Comparison of ENCODE assay signal across 1 cellular context in genomic region chr10:112507988-112508387, GRCh38.
TF ChIP-seq lines count a peak whose summit lies in the region.

No MANE protein-coding gene starts in this region.

TF ChIP-seq in HCT116, 20 proteins besides CTCF, POLR2A, EP300 and RAD21 (continued from another document):
- TF ChIP-seq TCF7L2 (IDR thresholded peaks at IDR 0.05; ENCODE audit: borderline replicate concordance, extremely low read depth, insufficient read depth, insufficient read length) (no peak), MAX (IDR thresholded peaks at IDR 0.05) (no peak), ZFX (IDR thresholded peaks at IDR 0.05) (no peak), ATF3 (IDR thresholded peaks at IDR 0.05) (no peak), EZH2phosphoT487 (IDR thresholded peaks at IDR 0.05; ENCODE audit: borderline replicate concordance) (no peak), SP1 (IDR thresholded peaks at IDR 0.05; ENCODE audit: low read depth) (no peak)
TF ChIP-seq in HCT116: peak in this region for 0.
